Comparison of ENCODE assay signal across 8 cellular contexts in the genomic region with DNA sequence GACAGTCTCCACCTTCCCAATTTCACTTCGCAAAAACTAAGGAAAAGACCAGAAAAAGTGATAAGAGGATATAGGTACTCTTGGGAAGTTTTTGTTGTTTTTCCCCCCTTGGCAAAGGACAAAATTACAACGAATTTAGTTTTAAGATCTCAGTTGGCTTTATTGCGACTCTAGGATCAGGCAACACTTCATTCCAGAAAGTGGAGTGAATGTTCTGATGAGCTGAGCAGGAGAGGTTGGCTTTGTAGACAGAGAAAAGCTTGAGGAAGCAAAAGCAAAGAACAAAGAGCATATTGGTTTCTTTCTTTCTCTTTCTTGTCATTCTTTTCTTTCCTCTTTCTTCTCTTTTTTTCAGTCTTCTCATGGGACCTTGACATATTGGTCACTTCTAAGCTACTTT. TPM values are rescaled to one million over a fixed set of nuclear protein-coding genes. Genes with fewer than 3 reads are reported as not detected.
DNase-seq lines count a peak whose midpoint lies in the region; ATAC-seq lines count a peak whose summit lies in the region.

No MANE protein-coding gene starts in this region.

- no peak for DNase-seq in activated CD4-positive, alpha-beta T cell treated with anti-CD3 and anti-CD28 coated beads for 36 hours
- DNase-seq in activated CD4-positive, alpha-beta T cell treated with anti-CD3 and anti-CD28 coated beads for 4 hours, result no peak
- no peak for DNase-seq in activated T-helper 2 cell treated with anti-CD3 and anti-CD28 coated beads, Interferon-gamma antibody, Interleukin-2, Interleukin-4, amounts not matched to agents 10 μg/mL and 5 μg/mL and 100 μg/mL, durations not matched to agents 14 hours and 24 hours and 36 hours (ENCODE audit: low spot score)
- DNase-seq in immature natural killer cell (no peak), NK-92 (lab: John Stamatoyannopoulos, UW; ENCODE audit: unreplicated experiment) (no peak), amniotic stem cell (lab: John Stamatoyannopoulos, UW) (no peak)

- peak overlapping the region; percentile 87 for H3K27ac Mint-ChIP-seq in activated CD4-positive, alpha-beta T cell treated with anti-CD3 and anti-CD28 coated beads for 36 hours
- peak overlapping the region; percentile 86 for H3K27ac Mint-ChIP-seq in activated T-helper 2 cell treated with anti-CD3 and anti-CD28 coated beads, Interferon-gamma antibody, Interleukin-2, Interleukin-4, amounts not matched to agents 10 μg/mL and 5 μg/mL and 100 μg/mL, durations not matched to agents 14 hours and 24 hours and 36 hours
- peak overlapping the region; percentile 88 to 98 (median 94) for H3K27ac Mint-ChIP-seq in immature natural killer cell

- no peaks in the 10 kb centered on the region for H3K9me3 Mint-ChIP-seq in activated CD4-positive, alpha-beta T cell treated with anti-CD3 and anti-CD28 coated beads for 36 hours (ENCODE audit: low read depth)
- H3K9me3 Mint-ChIP-seq in activated T-helper 2 cell treated with anti-CD3 and anti-CD28 coated beads, Interferon-gamma antibody, Interleukin-2, Interleukin-4, amounts not matched to agents 10 μg/mL and 5 μg/mL and 100 μg/mL, durations not matched to agents 14 hours and 24 hours and 36 hours, result no peaks in the 10 kb centered on the region
- H3K9me3 Mint-ChIP-seq in immature natural killer cell, result no peaks in the 10 kb centered on the region

- H3K36me3 ChIP-seq in subcutaneous abdominal adipose tissue (ENCODE audit: control insufficient read depth in 5 of 5, insufficient read depth in 5 of 5, low read length in 5 of 5), result peaks cover 7 to 12% (median 11%) of the 10 kb centered on the region in 5 donors

- ATAC-seq in activated CD4-positive, alpha-beta T cell treated with anti-CD3 and anti-CD28 coated beads for 36 hours, result no peak
- ATAC-seq in HG02852 (IDR thresholded peaks at IDR 0.05; ENCODE audit: unreplicated experiment), result no peak

- H3K27me3 ChIP-seq in subcutaneous abdominal adipose tissue (ENCODE audit: control insufficient read depth in 5 of 5, insufficient read depth in 4 of 5, low read length in 5 of 5), result no peaks in the 10 kb centered on the region

- H3K4me3 Mint-ChIP-seq in activated CD4-positive, alpha-beta T cell treated with anti-CD3 and anti-CD28 coated beads for 36 hours, result peak overlapping the region; percentile 84
- H3K4me3 Mint-ChIP-seq in activated T-helper 2 cell treated with anti-CD3 and anti-CD28 coated beads, Interferon-gamma antibody, Interleukin-2, Interleukin-4, amounts not matched to agents 10 μg/mL and 5 μg/mL and 100 μg/mL, durations not matched to agents 14 hours and 24 hours and 36 hours (ENCODE audit: low read depth), result peak overlapping the region; percentile 94
- H3K4me3 Mint-ChIP-seq in immature natural killer cell, result peak overlapping the region; percentile 96 to 99 (median 98)

- H3K4me3 ChIP-seq in subcutaneous abdominal adipose tissue (ENCODE audit: low read depth in 1 of 5, low read length in 5 of 5), result peak overlapping the region; percentile 61 to 89 (median 82)

- intact Hi-C loops in activated CD4-positive, alpha-beta T cell treated with anti-CD3 and anti-CD28 coated beads for 36 hours (cut with DNase I, micrococcal nuclease), result loop anchor here (1.0 kb wide), 6 partner anchors 13 to 617 kb away; a partner anchor contains a TSS
- intact Hi-C loops in activated T-helper 2 cell treated with anti-CD3 and anti-CD28 coated beads, Interferon-gamma antibody, Interleukin-2, Interleukin-4, amounts not matched to agents 10 μg/mL and 5 μg/mL and 100 μg/mL, durations not matched to agents 14 hours and 24 hours and 36 hours (cut with micrococcal nuclease), result loop anchor here (1.0 kb wide), 2 partner anchors 31 to 101 kb away; a partner anchor contains a TSS

- no peaks in the 10 kb centered on the region for H3K9me3 ChIP-seq in subcutaneous abdominal adipose tissue (ENCODE audit: control insufficient read depth in 5 of 5, low read length in 5 of 5)

- H3K27me3 Mint-ChIP-seq in activated CD4-positive, alpha-beta T cell treated with anti-CD3 and anti-CD28 coated beads for 36 hours, result no peaks in the 10 kb centered on the region
- H3K27me3 Mint-ChIP-seq in activated T-helper 2 cell treated with anti-CD3 and anti-CD28 coated beads, Interferon-gamma antibody, Interleukin-2, Interleukin-4, amounts not matched to agents 10 μg/mL and 5 μg/mL and 100 μg/mL, durations not matched to agents 14 hours and 24 hours and 36 hours (ENCODE audit: low read depth), result no peaks in the 10 kb centered on the region
- peaks cover 0 to 6% (median 0%) of the 10 kb centered on the region in 3 donors for H3K27me3 Mint-ChIP-seq in immature natural killer cell (ENCODE audit: low read depth in 3 of 3)

- POLR2A ChIA-PET in activated CD4-positive, alpha-beta T cell treated with anti-CD3 and anti-CD28 coated beads for 36 hours (lab: Charles Lee), result interaction anchor here (0.7 to 2.9 kb wide), 5 partner anchors 31 to 540 kb away, joined by 3 to 24 read pairs (median 4); a partner anchor contains a TSS

- peaks cover 29% of the 10 kb centered on the region for H3K4me1 Mint-ChIP-seq in activated CD4-positive, alpha-beta T cell treated with anti-CD3 and anti-CD28 coated beads for 36 hours
- H3K4me1 Mint-ChIP-seq in activated T-helper 2 cell treated with anti-CD3 and anti-CD28 coated beads, Interferon-gamma antibody, Interleukin-2, Interleukin-4, amounts not matched to agents 10 μg/mL and 5 μg/mL and 100 μg/mL, durations not matched to agents 14 hours and 24 hours and 36 hours (ENCODE audit: low read depth), result peaks cover 30% of the 10 kb centered on the region
- H3K4me1 Mint-ChIP-seq in immature natural killer cell, result peaks cover 37 to 43% of the 10 kb centered on the region in 2 donors

- H3K27ac ChIP-seq in subcutaneous abdominal adipose tissue (ENCODE audit: low read depth, low read length), result peak overlapping the region; percentile 4

- peaks cover 0 to 29% (median 26%) of the 10 kb centered on the region in 5 donors for H3K4me1 ChIP-seq in subcutaneous abdominal adipose tissue (ENCODE audit: control insufficient read depth in 5 of 5, insufficient read depth in 5 of 5, low read length in 5 of 5)

- peak overlapping the region in 1 of 5 donors; percentile 47 for H3K9ac ChIP-seq in subcutaneous abdominal adipose tissue (ENCODE audit: low read length in 5 of 5)

- CTCF ChIA-PET in activated CD4-positive, alpha-beta T cell treated with anti-CD3 and anti-CD28 coated beads for 36 hours (lab: Charles Lee), result interaction anchor here (0.7 to 2.0 kb wide), 4 partner anchors 13 to 80 kb away, joined by 4 to 7 read pairs (median 6); no protein-coding TSS in a partner anchor

- peaks cover 14% of the 10 kb centered on the region for H3K36me3 Mint-ChIP-seq in activated CD4-positive, alpha-beta T cell treated with anti-CD3 and anti-CD28 coated beads for 36 hours (ENCODE audit: low read depth)
- peaks cover 18% of the 10 kb centered on the region for H3K36me3 Mint-ChIP-seq in activated T-helper 2 cell treated with anti-CD3 and anti-CD28 coated beads, Interferon-gamma antibody, Interleukin-2, Interleukin-4, amounts not matched to agents 10 μg/mL and 5 μg/mL and 100 μg/mL, durations not matched to agents 14 hours and 24 hours and 36 hours (ENCODE audit: low read depth)
- H3K36me3 Mint-ChIP-seq in immature natural killer cell, result peaks cover 6 to 13% (median 7%) of the 10 kb centered on the region in 3 donors

RNA-seq across cellular contexts. Expression of a gene that starts 0.6 kb away (rescaled TPM):
- total RNA-seq in activated CD4-positive, alpha-beta T cell treated with anti-CD3 and anti-CD28 coated beads for 36 hours, result 1 to 10 TPM; 8.3 to 9.4 TPM
- total RNA-seq in activated T-helper 2 cell treated with anti-CD3 and anti-CD28 coated beads, Interferon-gamma antibody, Interleukin-2, Interleukin-4, amounts not matched to agents 10 μg/mL and 5 μg/mL and 100 μg/mL, durations not matched to agents 14 hours and 24 hours and 36 hours, result 8.3 and 9.8 TPM in 2 replicates
- 10 to 100 TPM in 1 of 3 donors, 1 to 10 TPM in 2; 3.4 to 10.7 (median 5.4) TPM for polyA plus RNA-seq in immature natural killer cell

RNA-seq across cellular contexts. Expression of a gene that starts 30.8 kb away (rescaled TPM):
- total RNA-seq in activated CD4-positive, alpha-beta T cell treated with anti-CD3 and anti-CD28 coated beads for 36 hours, result 100 to 1,000 TPM in 1 of 2 experiments, 10 to 100 TPM in 1; 95.6 to 115 TPM
- 114 and 121 TPM in 2 replicates for total RNA-seq in activated T-helper 2 cell treated with anti-CD3 and anti-CD28 coated beads, Interferon-gamma antibody, Interleukin-2, Interleukin-4, amounts not matched to agents 10 μg/mL and 5 μg/mL and 100 μg/mL, durations not matched to agents 14 hours and 24 hours and 36 hours
- polyA plus RNA-seq in immature natural killer cell, result 10 to 100 TPM; 19.3 to 67.4 (median 24.6) TPM
